Comparison of ENCODE assay signal across 27 cellular contexts in genomic region chr12:109223868-109224267, GRCh38.
"Had no signal": no experiment of that assay in that cellular context is flagged by ENCODE, and none has a peak within 500 bp of the region (broad histone marks: within the 10 kb centered on the region; RNA-seq: fewer than 3 reads in every experiment).

No MANE protein-coding gene starts in this region.

- H3K36me3 Mint-ChIP-seq: natural killer cell treated with Interleukin-12 subunit alpha and Interleukin-12 subunit beta and Interleukin-15 and Interleukin-18, amount 100 ng/mL, for 72 hours; stimulated activated effector memory CD8-positive, alpha-beta T cell treated with anti-CD3 and anti-CD28 coated beads, Interleukin-12 subunit alpha, Interleukin-12 subunit beta, amount 100 ng/mL, for 72 hours had no signal

- H3K36me3 ChIP-seq: ovary had no signal

- H3K4me3 Mint-ChIP-seq: immature natural killer cell; mesothelial cell of epicardium; natural killer cell treated with Interleukin-12 subunit alpha and Interleukin-12 subunit beta and Interleukin-15 and Interleukin-18, amount 100 ng/mL, for 72 hours; stimulated activated effector memory CD8-positive, alpha-beta T cell treated with anti-CD3 and anti-CD28 coated beads, Interleukin-12 subunit alpha, Interleukin-12 subunit beta, amount 100 ng/mL, for 72 hours; stimulated activated naive CD8-positive, alpha-beta T cell treated with anti-CD3 and anti-CD28 coated beads, Interleukin-15, Interleukin-2, amounts not matched to agents 100 ng/mL and 50 ng/mL, for 24 hours had no signal

- H3K27me3 ChIP-seq: ovary, right atrium auricular region, spleen, suprapubic skin, tibial artery, upper lobe of right lung had no signal

- DNase-seq: hypothalamus; immature natural killer cell; kidney; left colon; left ventricle myocardium inferior; mesendoderm; naive B cell; stimulated activated CD4-positive, alpha-beta T cell treated with anti-CD3 and anti-CD28 coated beads, Interleukin-4, amount 100 ng/mL, for 24 hours; stimulated activated naive CD4-positive, alpha-beta T cell; tibial artery; trophoblast cell had no signal

- H3K27me3 Mint-ChIP-seq: naive B cell; natural killer cell treated with Interleukin-12 subunit alpha and Interleukin-12 subunit beta and Interleukin-15 and Interleukin-18, amount 100 ng/mL, for 72 hours; progenitor cell of endocrine pancreas; stimulated activated naive CD8-positive, alpha-beta T cell treated with anti-CD3 and anti-CD28 coated beads, Interleukin-15, Interleukin-2, amounts not matched to agents 100 ng/mL and 50 ng/mL, for 24 hours had no signal

- H3K4me1 Mint-ChIP-seq: immature natural killer cell; mesothelial cell of epicardium; naive B cell; stimulated activated effector memory CD8-positive, alpha-beta T cell treated with anti-CD3 and anti-CD28 coated beads, Interleukin-12 subunit alpha, Interleukin-12 subunit beta, amount 100 ng/mL, for 72 hours had no signal

- H3K9me3 ChIP-seq: left ventricle myocardium inferior, ovary, right atrium auricular region, spleen, suprapubic skin, thoracic aorta, tibial artery, upper lobe of right lung had no signal

- H3K27ac Mint-ChIP-seq: immature natural killer cell; mesothelial cell of epicardium; naive B cell; natural killer cell treated with Interleukin-12 subunit alpha and Interleukin-12 subunit beta and Interleukin-15 and Interleukin-18, amount 100 ng/mL, for 72 hours; progenitor cell of endocrine pancreas; stimulated activated effector memory CD8-positive, alpha-beta T cell treated with anti-CD3 and anti-CD28 coated beads, Interleukin-12 subunit alpha, Interleukin-12 subunit beta, amount 100 ng/mL, for 72 hours; stimulated activated naive CD8-positive, alpha-beta T cell treated with anti-CD3 and anti-CD28 coated beads, Interleukin-15, Interleukin-2, amounts not matched to agents 100 ng/mL and 50 ng/mL, for 24 hours had no signal

- H3K27ac ChIP-seq: left ventricle myocardium inferior, ovary, right atrium auricular region, skin epidermis, spleen, suprapubic skin, thoracic aorta, tibial artery, upper lobe of right lung had no signal

- H3K4me1 ChIP-seq: spleen, suprapubic skin, tibial artery, upper lobe of right lung had no signal

- FAIRE-seq: islet of Langerhans, kidney, urothelium cell line had no signal

- H3K9me3 Mint-ChIP-seq: immature natural killer cell; mesothelial cell of epicardium; naive B cell; natural killer cell treated with Interleukin-12 subunit alpha and Interleukin-12 subunit beta and Interleukin-15 and Interleukin-18, amount 100 ng/mL, for 72 hours; stimulated activated effector memory CD8-positive, alpha-beta T cell treated with anti-CD3 and anti-CD28 coated beads, Interleukin-12 subunit alpha, Interleukin-12 subunit beta, amount 100 ng/mL, for 72 hours; stimulated activated naive CD8-positive, alpha-beta T cell treated with anti-CD3 and anti-CD28 coated beads, Interleukin-15, Interleukin-2, amounts not matched to agents 100 ng/mL and 50 ng/mL, for 24 hours had no signal

- H3K4me3 ChIP-seq: left ventricle myocardium inferior, lung, ovary, right atrium auricular region, skin epidermis, spleen, suprapubic skin, thoracic aorta, tibial artery, upper lobe of right lung had no signal

- ATAC-seq: left colon; natural killer cell treated with Interleukin-12 subunit alpha and Interleukin-12 subunit beta and Interleukin-15 and Interleukin-18, amount 100 ng/mL, for 72 hours; sciatic nerve; stimulated activated effector memory CD8-positive, alpha-beta T cell treated with anti-CD3 and anti-CD28 coated beads, Interleukin-12 subunit alpha, Interleukin-12 subunit beta, amount 100 ng/mL, for 72 hours had no signal
